Comparison of ENCODE assay signal across 1 cellular context in the genomic region with DNA sequence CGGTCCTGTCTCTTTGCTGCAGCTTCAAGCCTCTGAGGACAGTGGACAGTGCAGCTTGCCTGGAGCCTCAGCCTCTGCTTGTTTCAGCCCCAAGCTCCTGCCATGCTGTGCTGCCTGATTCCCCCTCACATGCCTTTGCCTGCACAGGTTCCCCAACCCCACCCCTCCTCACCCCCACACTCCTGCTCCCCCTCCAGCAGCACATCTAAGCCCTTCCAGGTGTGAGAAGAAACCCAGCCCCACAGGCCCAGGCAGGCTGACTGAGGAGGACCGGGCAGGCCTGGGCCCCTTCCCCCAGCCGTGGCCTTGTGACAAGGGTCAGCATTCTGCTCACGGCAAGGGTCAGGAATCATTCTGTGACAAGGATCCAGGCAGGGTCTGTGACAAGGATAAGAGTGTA.
TF ChIP-seq lines count a peak whose summit lies in the region.

No MANE protein-coding gene starts in this region.

TF ChIP-seq in SK-N-SH, 30 proteins besides CTCF, POLR2A, EP300 and RAD21:
- TF ChIP-seq RCOR1 (IDR thresholded peaks at IDR 0.05; ENCODE audit: low read length) (no peak), POLR2AphosphoS5 (IDR thresholded peaks at IDR 0.05; ENCODE audit: low read depth, low read length) (no peak), GABPA (IDR thresholded peaks at IDR 0.05; ENCODE audit: low read depth) (no peak), FOSL2 (IDR thresholded peaks at IDR 0.05; ENCODE audit: borderline replicate concordance, low read depth) (no peak), TAF1 (IDR thresholded peaks at IDR 0.05; ENCODE audit: borderline replicate concordance, low read depth, low read length) (no peak), TCF12 (IDR thresholded peaks at IDR 0.05) (no peak), TEAD4 (IDR thresholded peaks at IDR 0.05; ENCODE audit: borderline replicate concordance, insufficient read depth) (no peak), YY1 (IDR thresholded peaks at IDR 0.05; ENCODE audit: low read depth) (no peak), RFX5 (IDR thresholded peaks at IDR 0.05; ENCODE audit: low read length) (no peak), NRF1 (IDR thresholded peaks at IDR 0.05; ENCODE audit: low read depth, low read length) (no peak), ZBTB33 (IDR thresholded peaks at IDR 0.05; ENCODE audit: borderline replicate concordance, low read depth) (no peak), USF1 (IDR thresholded peaks at IDR 0.05; ENCODE audit: borderline replicate concordance, low read depth) (no peak), FOXJ3 (CRISPR knock-in tag; IDR thresholded peaks at IDR 0.05) (no peak), REST (IDR thresholded peaks at IDR 0.05; ENCODE audit: low read depth, low read length) (no peak), FOXM1 (IDR thresholded peaks at IDR 0.05; ENCODE audit: low read depth) (no peak)
- TF ChIP-seq, protein P1, sequence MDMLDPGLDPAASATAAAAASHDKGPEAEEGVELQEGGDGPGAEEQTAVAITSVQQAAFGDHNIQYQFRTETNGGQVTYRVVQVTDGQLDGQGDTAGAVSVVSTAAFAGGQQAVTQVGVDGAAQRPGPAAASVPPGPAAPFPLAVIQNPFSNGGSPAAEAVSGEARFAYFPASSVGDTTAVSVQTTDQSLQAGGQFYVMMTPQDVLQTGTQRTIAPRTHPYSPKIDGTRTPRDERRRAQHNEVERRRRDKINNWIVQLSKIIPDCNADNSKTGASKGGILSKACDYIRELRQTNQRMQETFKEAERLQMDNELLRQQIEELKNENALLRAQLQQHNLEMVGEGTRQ (IDR thresholded peaks at IDR 0.05; ENCODE audit: borderline replicate concordance, low read depth, low read length) = no peak
- TF ChIP-seq, protein P2, sequence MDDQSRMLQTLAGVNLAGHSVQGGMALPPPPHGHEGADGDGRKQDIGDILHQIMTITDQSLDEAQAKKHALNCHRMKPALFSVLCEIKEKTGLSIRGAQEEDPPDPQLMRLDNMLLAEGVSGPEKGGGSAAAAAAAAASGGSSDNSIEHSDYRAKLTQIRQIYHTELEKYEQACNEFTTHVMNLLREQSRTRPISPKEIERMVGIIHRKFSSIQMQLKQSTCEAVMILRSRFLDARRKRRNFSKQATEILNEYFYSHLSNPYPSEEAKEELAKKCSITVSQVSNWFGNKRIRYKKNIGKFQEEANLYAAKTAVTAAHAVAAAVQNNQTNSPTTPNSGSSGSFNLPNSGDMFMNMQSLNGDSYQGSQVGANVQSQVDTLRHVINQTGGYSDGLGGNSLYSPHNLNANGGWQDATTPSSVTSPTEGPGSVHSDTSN (IDR thresholded peaks at IDR 0.05) = no peak
- TF ChIP-seq, protein P3, sequence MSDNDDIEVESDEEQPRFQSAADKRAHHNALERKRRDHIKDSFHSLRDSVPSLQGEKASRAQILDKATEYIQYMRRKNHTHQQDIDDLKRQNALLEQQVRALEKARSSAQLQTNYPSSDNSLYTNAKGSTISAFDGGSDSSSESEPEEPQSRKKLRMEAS (IDR thresholded peaks at IDR 0.05; ENCODE audit: low read depth) = no peak
